ENCODE assay signal across 9 cellular contexts in the genomic region with DNA sequence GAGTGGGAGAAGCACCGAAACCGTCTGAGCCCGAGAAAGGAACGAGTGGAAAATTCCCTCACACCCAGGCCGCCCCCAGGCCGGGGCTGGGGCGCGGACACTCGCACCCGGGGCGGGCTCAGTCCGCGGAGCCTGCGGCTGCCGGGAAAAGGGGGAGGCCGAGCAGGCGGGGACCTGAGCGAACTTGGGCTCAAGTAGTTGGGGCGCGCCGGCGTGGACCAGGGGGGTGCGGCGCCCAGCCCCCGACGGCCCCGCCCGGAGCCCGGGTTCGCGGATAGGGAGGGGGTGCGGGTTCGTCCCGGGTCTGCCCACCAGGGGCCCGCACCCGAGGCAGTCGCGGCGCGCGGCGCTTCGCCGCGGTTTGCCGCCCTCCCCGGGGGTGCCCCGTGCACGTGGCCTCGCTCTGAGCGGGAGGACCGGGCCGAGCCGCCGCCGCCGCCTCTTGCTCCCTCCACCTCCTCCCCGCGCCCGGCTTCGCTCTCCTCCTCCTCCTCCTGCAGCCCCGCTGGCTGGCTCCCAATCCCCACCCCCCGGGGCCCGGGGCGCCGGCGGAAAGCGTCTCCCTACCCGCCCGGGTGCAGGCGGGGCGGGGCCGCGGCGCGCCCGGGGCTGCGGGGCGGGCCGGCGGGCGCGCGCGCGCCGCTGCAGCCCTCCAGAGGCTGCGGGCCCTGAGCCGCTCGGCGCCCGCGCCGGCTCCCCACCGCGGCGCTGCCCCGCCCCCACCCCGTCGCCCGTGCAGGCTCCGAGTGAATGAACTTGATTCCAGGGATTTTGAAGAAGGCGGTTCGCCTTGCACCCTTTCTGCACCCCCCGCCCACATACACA. TPM values are rescaled to one million over a fixed set of nuclear protein-coding genes. Genes with fewer than 3 reads are reported as not detected.
DNase-seq lines count a peak whose midpoint lies in the region; ATAC-seq lines count a peak whose summit lies in the region.
"Had no signal": no experiment of that assay in that cellular context is flagged by ENCODE, and none has a peak within 500 bp of the region (broad histone marks: within the 10 kb centered on the region; RNA-seq: fewer than 3 reads in every experiment).

No MANE protein-coding gene starts in this region.

- under 1% methylated on average over 105 of the region's 105 CpGs for WGBS in right cardiac atrium

- ATAC-seq in HG03103 (IDR thresholded peaks at IDR 0.05; ENCODE audit: low read depth, unreplicated experiment) (peak; percentile 32), right cardiac atrium (peak; percentile 82 to 90), HG02623 (IDR thresholded peaks at IDR 0.05; ENCODE audit: unreplicated experiment) (no peak)

- H3K4me1 ChIP-seq in right cardiac atrium (ENCODE audit: control insufficient read depth, insufficient read depth, low read length) = no peaks in the 10 kb centered on the region

- no peaks in the 10 kb centered on the region for H3K27me3 ChIP-seq in right cardiac atrium (ENCODE audit: control insufficient read depth, insufficient read depth)

- no peaks in the 10 kb centered on the region for H3K9me3 ChIP-seq in right cardiac atrium (ENCODE audit: control insufficient read depth, low read length)
- H3K9me3 ChIP-seq: neutrophil had no signal

- intact Hi-C loops in right cardiac atrium (cut with DNase I) = loop anchor here in 3 of 4 donors (5.0 to 10.0 kb wide), 8 partner anchors 37 to 288 kb away; no protein-coding TSS in a partner anchor
- intact Hi-C loops in posterior cingulate gyrus (cut with DNase I) = loop anchor here (5.0 kb wide), 1 partner anchor 37 kb away; no protein-coding TSS in a partner anchor

- H3K27ac ChIP-seq in right cardiac atrium (ENCODE audit: low read length) = peak overlapping the region; percentile 99
- H3K27ac ChIP-seq: neutrophil had no signal

- peak overlapping the region; percentile 89 for H3K4me3 ChIP-seq in right cardiac atrium (ENCODE audit: low read length)

- peak; percentile 26 for DNase-seq in activated gamma-delta T cell (lab: John Stamatoyannopoulos, UW)
- no peak for DNase-seq in activated gamma-delta T cell treated with Interleukin-2 at 50 U/mL for 16 hours
- peak; percentile 99 for DNase-seq in NCI-H69 (lab: John Stamatoyannopoulos, UW)
- peak; percentile 97 for DNase-seq in astrocyte of the hippocampus (ENCODE audit: low read depth, low spot score)
- peak; percentile 96 to 99 (median 98) for DNase-seq in right cardiac atrium
- DNase-seq in posterior cingulate gyrus = peak; percentile 80 to 99 (median 90)

RNA-seq across cellular contexts. Expression of a gene that starts 1.2 kb away (rescaled TPM):
- 100 to 1,000 TPM; 125 to 143 (median 134) TPM for total RNA-seq in right cardiac atrium
- 22.5 TPM for polyA plus RNA-seq in right cardiac atrium
